ENCODE assay signal across 8 cellular contexts in genomic region chr20:24992420-24993205, GRCh38. TPM values are rescaled to one million over a fixed set of nuclear protein-coding genes. Genes with fewer than 3 reads are reported as not detected.
DNase-seq lines count a peak whose midpoint lies in the region; ATAC-seq and TF ChIP-seq lines count a peak whose summit lies in the region.

Gene APMAP (minus strand): TSS chr20:24992751. CDS start chr20:24992688, 63 bp downstream.

- ATAC-seq in HG02852 (IDR thresholded peaks at IDR 0.05; ENCODE audit: unreplicated experiment) (peak; percentile 96), left cardiac atrium (peak; percentile 94 to 97)

- no peaks in the 10 kb centered on the region for H3K9me3 ChIP-seq in prostate gland

- no peaks in the 10 kb centered on the region for H3K9me3 Mint-ChIP-seq in T-helper 1 cell treated with Interleukin-12 subunit alpha and Interleukin-12 subunit beta and Interleukin-4 antibody, amounts not matched to agents 30 μg/mL and 1 μg/mL, for 36 hours

- no peaks in the 10 kb centered on the region for H3K36me3 ChIP-seq in prostate gland

- peak; percentile 58 for DNase-seq in NCI-H1436 treated with DMSO at 0.1 percent for 48 hours (lab: John Stamatoyannopoulos, UW)
- DNase-seq in amniotic stem cell (lab: John Stamatoyannopoulos, UW): peak; percentile 90
- peak; percentile 98 for DNase-seq in left cardiac atrium
- DNase-seq in prostate gland (ENCODE audit: low spot score): peak; percentile 96
- peak; percentile 97 for DNase-seq in ureter (ENCODE audit: low spot score)

- WGBS in prostate gland: under 1% methylated on average over 70 of the region's 74 CpGs

- H3K27me3 ChIP-seq in prostate gland (replicated peaks; ENCODE audit: insufficient read depth): no peaks in the 10 kb centered on the region

- TF ChIP-seq POLR2A in GM15510 (IDR thresholded peaks at IDR 0.05; ENCODE audit: borderline replicate concordance, extremely low read depth, insufficient read length): peak; percentile 98
- peak; percentile 96 for TF ChIP-seq POLR2A in prostate gland (IDR thresholded peaks at IDR 0.05)

- peak in 1 of 4 experiments; percentile 29 for TF ChIP-seq CTCF in prostate gland (IDR thresholded peaks at IDR 0.05)

- peak within 1 kb of the TSS; percentile 70 to 86 for H3K4me3 ChIP-seq in prostate gland

- peaks cover 22% of the 10 kb centered on the region for H3K27me3 Mint-ChIP-seq in T-helper 1 cell treated with Interleukin-12 subunit alpha and Interleukin-12 subunit beta and Interleukin-4 antibody, amounts not matched to agents 30 μg/mL and 1 μg/mL, for 36 hours (ENCODE audit: low read depth)

- H3K4me3 Mint-ChIP-seq in T-helper 1 cell treated with Interleukin-12 subunit alpha and Interleukin-12 subunit beta and Interleukin-4 antibody, amounts not matched to agents 30 μg/mL and 1 μg/mL, for 36 hours: peak within 1 kb of the TSS; percentile 95

- peak within 1 kb of the TSS; percentile 94 for H3K27ac Mint-ChIP-seq in T-helper 1 cell treated with Interleukin-12 subunit alpha and Interleukin-12 subunit beta and Interleukin-4 antibody, amounts not matched to agents 30 μg/mL and 1 μg/mL, for 36 hours

- H3K4me1 Mint-ChIP-seq in T-helper 1 cell treated with Interleukin-12 subunit alpha and Interleukin-12 subunit beta and Interleukin-4 antibody, amounts not matched to agents 30 μg/mL and 1 μg/mL, for 36 hours (ENCODE audit: low read depth): peaks cover 45% of the 10 kb centered on the region

- peaks cover 21% of the 10 kb centered on the region for H3K36me3 Mint-ChIP-seq in T-helper 1 cell treated with Interleukin-12 subunit alpha and Interleukin-12 subunit beta and Interleukin-4 antibody, amounts not matched to agents 30 μg/mL and 1 μg/mL, for 36 hours (ENCODE audit: low read depth)

- H3K27ac ChIP-seq in prostate gland: peak within 1 kb of the TSS; percentile 85 to 90

- peaks cover 11% of the 10 kb centered on the region for H3K4me1 ChIP-seq in prostate gland (replicated peaks)

- intact Hi-C loops in left cardiac atrium (cut with DNase I): loop anchor here (2.0 to 10.0 kb wide), 5 partner anchors 185 to 406 kb away; partner anchors contain the start of gene ENTPD6 (in 1 of the 2)
- intact Hi-C loops in prostate gland (cut with DNase I): loop anchor here (5.0 to 10.0 kb wide), 5 partner anchors 205 to 1628 kb away; partner anchors contain the start of genes ENTPD6, GINS1, GZF1 and NANP

RNA-seq across cellular contexts. Expression of gene APMAP, which starts in this region (rescaled TPM):
- 10 to 100 TPM; 47.0 to 52.2 TPM for total RNA-seq in left cardiac atrium
- 10 to 100 TPM; 70.5 to 93.8 TPM for total RNA-seq in prostate gland
- 74.0 TPM for total RNA-seq in ureter

Comparison
In these comparisons a context has a peak if more than half of its experiments do, and no peak if none do; other contexts are left out.
1. Peak in every context shown above with its lines: DNase-seq, ATAC-seq, H3K4me3 ChIP-seq and H3K27ac ChIP-seq.